8 cellular contexts compared by ENCODE assay signal in genomic region chr5:95760291-95761191, GRCh38. TPM values are rescaled to one million over a fixed set of nuclear protein-coding genes. Genes with fewer than 3 reads are reported as not detected.
DNase-seq lines count a peak whose midpoint lies in the region; ATAC-seq and TF ChIP-seq lines count a peak whose summit lies in the region.

No MANE protein-coding gene starts in this region.

- H3K9me3 ChIP-seq in T-helper 17 cell (ENCODE audit: control insufficient read depth, low read length, poor library complexity, severe bottlenecking) (no peaks in the 10 kb centered on the region), ovary (no peaks in the 10 kb centered on the region)

- TF ChIP-seq CTCF in ovary (IDR thresholded peaks at IDR 0.05), result no peak

- peak overlapping the region; percentile 89 for H3K27ac Mint-ChIP-seq in T-helper 17 cell

- peak overlapping the region; percentile 84 for H3K4me3 Mint-ChIP-seq in T-helper 17 cell

- H3K36me3 Mint-ChIP-seq in T-helper 17 cell (ENCODE audit: low read depth), result peaks cover 4% of the 10 kb centered on the region

- WGBS in ovary, 3 donors, result 50 to 60% (median 52%) methylated on average over 3 of the region's 3 CpGs

- H3K27me3 Mint-ChIP-seq in T-helper 17 cell, result peaks cover 5% of the 10 kb centered on the region

- peaks cover 18% of the 10 kb centered on the region for H3K4me1 Mint-ChIP-seq in T-helper 17 cell

- no peaks in the 10 kb centered on the region for H3K27me3 ChIP-seq in ovary

- intact Hi-C loops in ovary (cut with DNase I), result no loop called here

- no peak overlapping the region for H3K27ac ChIP-seq in ovary

- H3K4me1 ChIP-seq in ovary (ENCODE audit: insufficient read depth), result peaks cover 16% of the 10 kb centered on the region

- no peak for TF ChIP-seq POLR2A in ovary (IDR thresholded peaks at IDR 0.05)

- TF ChIP-seq EP300 in ovary (IDR thresholded peaks at IDR 0.05), result no peak

- no peaks in the 10 kb centered on the region for H3K36me3 ChIP-seq in ovary

- peak; percentile 86 for ATAC-seq in GM19452 (IDR thresholded peaks at IDR 0.05; ENCODE audit: unreplicated experiment)
- ATAC-seq in HG03469 (IDR thresholded peaks at IDR 0.05; ENCODE audit: unreplicated experiment), result peak; percentile 82
- peak; percentile 88 for ATAC-seq in T-helper 17 cell
- peak; percentile 81 for ATAC-seq in stimulated activated naive CD8-positive, alpha-beta T cell treated with anti-CD3 and anti-CD28 coated beads, Interleukin-15, Interleukin-2, amounts not matched to agents 100 U/mL and 50 U/mL, for 24 hours

- H3K4me3 ChIP-seq in ovary, result no peak overlapping the region

- DNase-seq in DMS53 (lab: John Stamatoyannopoulos, UW), result peak; percentile 52
- no peak for DNase-seq in T-helper 17 cell
- DNase-seq in germinal center (ENCODE audit: low spot score), result peak; percentile 32
- no peak for DNase-seq in stimulated activated naive CD8-positive, alpha-beta T cell treated with anti-CD3 and anti-CD28 coated beads, Interleukin-15, Interleukin-2, amounts not matched to agents 100 U/mL and 50 U/mL, for 24 hours
- no peak for DNase-seq in ovary
- no peak for DNase-seq in NCI-H510A treated with DMSO at 0.1 percent for 48 hours (lab: John Stamatoyannopoulos, UW)

RNA-seq across cellular contexts. Expression of gene RHOBTB3, which starts 29.4 kb away (rescaled TPM):
- 1 to 10 TPM in 1 of 2 donors, under 1 TPM in 1; 0.92 to 2.5 TPM for total RNA-seq in T-helper 17 cell
- total RNA-seq in ovary, result 100 to 1,000 TPM; 106 to 221 (median 200) TPM
- 100 to 1,000 TPM in 1 of 2 donors, 10 to 100 TPM in 1; 52.8 to 133 TPM for polyA plus RNA-seq in ovary

Comparison
In these comparisons a context has a peak if more than half of its experiments do, and no peak if none do; other contexts are left out.
1. DNase-seq: peak in DMS53 (single experiment) and germinal center (single experiment); none in T-helper 17 cell (0 of 3), stimulated activated naive CD8-positive, alpha-beta T cell treated with anti-CD3 and anti-CD28 coated beads, Interleukin-15, Interleukin-2, amounts not matched to agents 100 U/mL and 50 U/mL, for 24 hours (single experiment), ovary (0 of 5) and NCI-H510A treated with DMSO at 0.1 percent for 48 hours (single experiment).
2. RNA of gene RHOBTB3, which starts 29.4 kb away (total RNA-seq): 106 to 221 TPM in ovary; 0.92 to 2.5 TPM in T-helper 17 cell; every median in the first group is over 10 times any median in the second.
3. Peak in every context shown above with its lines, with median percentiles within 50 percentile points of each other: ATAC-seq.